ENCODE assay signal across 33 cellular contexts in the genomic region with DNA sequence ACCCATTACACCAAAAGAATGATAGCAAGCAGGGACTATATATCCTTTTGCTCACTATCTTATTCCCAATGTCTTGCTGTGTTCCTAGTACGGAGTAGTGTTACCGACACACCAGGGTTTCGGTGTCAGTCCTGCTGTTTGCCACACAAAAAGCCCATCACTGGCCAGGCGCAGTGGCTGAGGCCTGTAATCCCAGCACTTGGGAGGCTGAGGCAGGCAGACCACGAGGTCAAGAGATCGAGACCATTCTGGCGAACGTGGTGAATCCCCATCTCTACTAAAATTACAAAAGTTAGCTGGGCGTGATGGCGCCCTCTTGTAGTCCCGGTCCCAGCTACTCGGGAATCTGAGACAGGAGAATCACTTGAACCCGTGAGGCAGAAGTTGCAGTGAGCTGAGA.
"Had no signal": no experiment of that assay in that cellular context is flagged by ENCODE, and none has a peak within 500 bp of the region (broad histone marks: within the 10 kb centered on the region; RNA-seq: fewer than 3 reads in every experiment).

No MANE protein-coding gene starts in this region.

- H3K4me1 ChIP-seq: adrenal gland, body of pancreas had no signal

- H3K4me3 ChIP-seq: adrenal gland, body of pancreas had no signal

- H3K27ac ChIP-seq: adrenal gland, body of pancreas, WERI-Rb-1 had no signal

- H3K36me3 ChIP-seq: adrenal gland, WERI-Rb-1 had no signal

- H3K27ac Mint-ChIP-seq: activated B cell treated with CpG ODN at 0.5 μM for 24 hours; activated CD8-positive, alpha-beta T cell treated with anti-CD3 and anti-CD28 coated beads for 36 hours; activated naive CD4-positive, alpha-beta T cell treated with anti-CD3 and anti-CD28 coated beads for 36 hours; activated naive CD4-positive, alpha-beta T cell treated with anti-CD3 and anti-CD28 coated beads, Interleukin-2, amount 50 U/mL, for 24 hours; activated naive CD8-positive, alpha-beta T cell treated with anti-CD3 and anti-CD28 coated beads for 36 hours; activated naive CD8-positive, alpha-beta T cell treated with anti-CD3 and anti-CD28 coated beads, Interleukin-2, amount 50 U/mL, for 24 hours; activated T-helper 2 cell treated with anti-CD3 and anti-CD28 coated beads, Interferon-gamma antibody, Interleukin-2, Interleukin-4, amounts not matched to agents 10 μg/mL and 5 μg/mL and 100 μg/mL, durations not matched to agents 14 hours and 24 hours and 36 hours; effector memory CD8-positive, alpha-beta T cell; T-helper 17 cell; T-helper 2 cell treated with Interferon-gamma antibody and Interleukin-4, amounts not matched to agents 5 μg/mL and 100 μg/mL, for 36 hours had no signal

- DNase-seq: activated B cell treated with CpG ODN at 0.5 μM for 24 hours; activated CD4-positive, alpha-beta T cell treated with anti-CD3 and anti-CD28 coated beads for 48 hours; activated CD4-positive, alpha-beta T cell treated with anti-CD3 and anti-CD28 coated beads, Interleukin-2, amount 50 U/mL, for 1 hour; activated CD4-positive, alpha-beta T cell treated with anti-CD3 and anti-CD28 coated beads, Interleukin-2, amount 50 U/mL, for 48 hours; activated CD8-positive, alpha-beta memory T cell treated with anti-CD3 and anti-CD28 coated beads for 24 hours; activated CD8-positive, alpha-beta T cell treated with anti-CD3 and anti-CD28 coated beads for 36 hours; activated effector memory CD4-positive, alpha-beta T cell treated with anti-CD3 and anti-CD28 coated beads, Interleukin-2, amount 50 U/mL, for 16 hours; activated naive CD4-positive, alpha-beta T cell treated with anti-CD3 and anti-CD28 coated beads for 36 hours; activated naive CD8-positive, alpha-beta T cell treated with anti-CD3 and anti-CD28 coated beads for 36 hours; activated naive CD8-positive, alpha-beta T cell treated with anti-CD3 and anti-CD28 coated beads, Interleukin-2, amount 50 U/mL, for 24 hours; activated T-cell treated with anti-CD3 and anti-CD28 coated beads, Interleukin-2, amount 50 U/mL, for 4 hours; adrenal gland; amygdala; aorta; body of pancreas; caudate nucleus; cortex of kidney; dermis blood vessel endothelial cell; effector CD4-positive, alpha-beta T cell; effector memory CD8-positive, alpha-beta T cell; foreskin fibroblast; head of caudate nucleus; T-helper 1 cell; T-helper 17 cell; T1000; WERI-Rb-1 had no signal

- FAIRE-seq: endometrium, frontal cortex had no signal

- H3K9me3 ChIP-seq: adrenal gland, body of pancreas had no signal

- H3K4me1 Mint-ChIP-seq: activated B cell treated with CpG ODN at 0.5 μM for 24 hours; activated naive CD4-positive, alpha-beta T cell treated with anti-CD3 and anti-CD28 coated beads, Interleukin-2, amount 50 U/mL, for 24 hours; activated naive CD8-positive, alpha-beta T cell treated with anti-CD3 and anti-CD28 coated beads for 36 hours; activated naive CD8-positive, alpha-beta T cell treated with anti-CD3 and anti-CD28 coated beads, Interleukin-2, amount 50 U/mL, for 24 hours; T-helper 17 cell had no signal

- H3K4me3 Mint-ChIP-seq: activated B cell treated with CpG ODN at 0.5 μM for 24 hours; activated CD8-positive, alpha-beta T cell treated with anti-CD3 and anti-CD28 coated beads for 36 hours; activated naive CD4-positive, alpha-beta T cell treated with anti-CD3 and anti-CD28 coated beads for 36 hours; activated naive CD4-positive, alpha-beta T cell treated with anti-CD3 and anti-CD28 coated beads, Interleukin-2, amount 50 U/mL, for 24 hours; activated naive CD8-positive, alpha-beta T cell treated with anti-CD3 and anti-CD28 coated beads for 36 hours; activated naive CD8-positive, alpha-beta T cell treated with anti-CD3 and anti-CD28 coated beads, Interleukin-2, amount 50 U/mL, for 24 hours; activated T-cell treated with anti-CD3 and anti-CD28 coated beads, Interleukin-2, amount 50 U/mL, for 4 hours; effector memory CD8-positive, alpha-beta T cell; T-helper 17 cell; T-helper 2 cell treated with Interferon-gamma antibody and Interleukin-4, amounts not matched to agents 5 μg/mL and 100 μg/mL, for 36 hours had no signal

- H3K36me3 Mint-ChIP-seq: activated naive CD4-positive, alpha-beta T cell treated with anti-CD3 and anti-CD28 coated beads, Interleukin-2, amount 50 U/mL, for 24 hours; activated naive CD8-positive, alpha-beta T cell treated with anti-CD3 and anti-CD28 coated beads for 36 hours had no signal

- H3K27me3 ChIP-seq: adrenal gland, body of pancreas had no signal

- H3K27me3 Mint-ChIP-seq: activated B cell treated with CpG ODN at 0.5 μM for 24 hours; activated CD8-positive, alpha-beta T cell treated with anti-CD3 and anti-CD28 coated beads for 36 hours; activated naive CD4-positive, alpha-beta T cell treated with anti-CD3 and anti-CD28 coated beads, Interleukin-2, amount 50 U/mL, for 24 hours; activated naive CD8-positive, alpha-beta T cell treated with anti-CD3 and anti-CD28 coated beads for 36 hours; activated naive CD8-positive, alpha-beta T cell treated with anti-CD3 and anti-CD28 coated beads, Interleukin-2, amount 50 U/mL, for 24 hours; effector memory CD8-positive, alpha-beta T cell; T-helper 17 cell had no signal

- ATAC-seq: activated CD4-positive, CD25-positive, alpha-beta regulatory T cell treated with anti-CD3 and anti-CD28 coated beads, Interleukin-2, amount 50 U/mL, for 24 hours; activated CD8-positive, alpha-beta T cell treated with anti-CD3 and anti-CD28 coated beads for 36 hours; activated naive CD8-positive, alpha-beta T cell treated with anti-CD3 and anti-CD28 coated beads, Interleukin-2, amount 50 U/mL, for 24 hours; activated T-cell treated with anti-CD3 and anti-CD28 coated beads, Interleukin-2, amount 50 U/mL, for 4 hours; body of pancreas; effector memory CD8-positive, alpha-beta T cell; esophagus mucosa; T-helper 17 cell had no signal
